ENCODE assay signal across 22 cellular contexts in genomic region chr10:75600833-75601232, GRCh38.
DNase-seq lines count a peak whose midpoint lies in the region; TF ChIP-seq lines count a peak whose summit lies in the region.
"Had no signal": no experiment of that assay in that cellular context is flagged by ENCODE, and none has a peak within 500 bp of the region (broad histone marks: within the 10 kb centered on the region; RNA-seq: fewer than 3 reads in every experiment).

No MANE protein-coding gene starts in this region.

- no peaks in the 10 kb centered on the region for H3K36me3 Mint-ChIP-seq in nephron (ENCODE audit: low read depth)
- H3K36me3 Mint-ChIP-seq: CD8-positive, alpha-beta T cell had no signal

- whole genome bisulfite sequencing in ectodermal cell, 2 experiments: 12 to 13% methylated on average over 3 to 4 of the region's 4 CpGs

- peaks cover 40% of the 10 kb centered on the region for H3K4me1 Mint-ChIP-seq in nephron

- H3K9me3 Mint-ChIP-seq in nephron: no peaks in the 10 kb centered on the region
- H3K9me3 Mint-ChIP-seq: CD8-positive, alpha-beta T cell had no signal

- H3K36me3 ChIP-seq in ectodermal cell (ENCODE audit: control insufficient read depth, insufficient read depth, low read length): no peaks in the 10 kb centered on the region
- H3K36me3 ChIP-seq: BLaER1 had no signal

- no peaks in the 10 kb centered on the region for H3K9me3 ChIP-seq in ectodermal cell (ENCODE audit: control insufficient read depth, low read length)
- H3K9me3 ChIP-seq: BLaER1 had no signal

- peaks cover 28% of the 10 kb centered on the region for H3K27me3 ChIP-seq in ectodermal cell (ENCODE audit: control insufficient read depth, insufficient read depth, low read length, poor library complexity, severe bottlenecking)
- H3K27me3 ChIP-seq: BLaER1 had no signal

- H3K27me3 Mint-ChIP-seq in nephron (ENCODE audit: low read depth): peaks cover 55% of the 10 kb centered on the region

- no peak overlapping the region for H3K4me3 ChIP-seq in ectodermal cell (ENCODE audit: insufficient read depth, low read depth, low read length)
- H3K4me3 ChIP-seq: BLaER1 had no signal

- no peak overlapping the region for H3K4me3 Mint-ChIP-seq in nephron
- H3K4me3 Mint-ChIP-seq: CD8-positive, alpha-beta T cell had no signal

- peaks cover 22% of the 10 kb centered on the region for H3K4me1 ChIP-seq in ectodermal cell (ENCODE audit: control insufficient read depth, insufficient read depth, low read length)
- H3K4me1 ChIP-seq: BLaER1 had no signal

- no peak for TF ChIP-seq CTCF in nephron (IDR thresholded peaks at IDR 0.05; ENCODE audit: unreplicated experiment in 3 of 3)

- peak overlapping the region in 2 of 3 experiments; percentile 1 to 36 for H3K27ac Mint-ChIP-seq in nephron
- H3K27ac Mint-ChIP-seq: CD8-positive, alpha-beta T cell had no signal

- H3K27ac ChIP-seq in ectodermal cell (ENCODE audit: insufficient read depth, low read depth, low read length, poor library complexity, severe bottlenecking): peak overlapping the region; percentile 22
- H3K27ac ChIP-seq: BLaER1 had no signal

- DNase-seq in ELF-1 (ENCODE audit: low read depth, low spot score) (peak; percentile 31), NCI-H2227 treated with DMSO at 0.1 percent for 48 hours (lab: John Stamatoyannopoulos, UW) (peak; percentile 89), DMS79 (lab: John Stamatoyannopoulos, UW) (no peak), D341Med (ENCODE audit: low spot score) (no peak), NCI-H82 (lab: John Stamatoyannopoulos, UW) (no peak), DMS79 treated with DMSO at 0.1 percent for 48 hours (lab: John Stamatoyannopoulos, UW) (no peak)
- DNase-seq: 8988T; CD8-positive, alpha-beta T cell; DND-41; GDM1; IMR-90; Karpas-422; MM.1S; NCI-H1105; NCI-H187; NCI-H2171; NCI-H510A; OCI-M1; SHP77 treated with DMSO at 0.1 percent for 48 hours had no signal

Comparison
In these comparisons a context has a peak if more than half of its experiments do, and no peak if none do; other contexts are left out.
1. DNase-seq: peak in ELF-1 (single experiment) and NCI-H2227 treated with DMSO at 0.1 percent for 48 hours (single experiment); none in DMS79 (single experiment), D341Med (single experiment), NCI-H82 (single experiment) and DMS79 treated with DMSO at 0.1 percent for 48 hours (single experiment).